ENCODE assay signal across 22 cellular contexts in the genomic region with DNA sequence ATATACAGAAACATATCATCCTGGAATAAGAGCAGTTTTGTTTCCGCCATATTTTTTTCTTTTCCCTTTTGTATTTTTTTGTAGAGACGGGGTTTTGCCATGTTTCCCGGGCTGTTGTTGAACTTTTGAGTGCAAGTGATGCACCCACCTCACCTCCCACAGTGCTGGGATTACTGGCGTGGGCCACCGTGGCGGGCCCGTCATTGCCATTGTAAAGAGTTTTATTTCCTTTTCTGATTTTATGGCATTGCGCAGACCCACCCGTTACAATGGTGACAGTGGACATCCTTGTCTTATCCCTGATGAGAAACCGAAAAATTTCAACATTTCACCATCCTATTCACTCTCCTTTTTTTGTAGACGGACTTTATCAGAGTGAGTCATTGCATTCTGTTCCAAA. TPM values are rescaled to one million over a fixed set of nuclear protein-coding genes. Genes with fewer than 3 reads are reported as not detected.
"Had no signal": no experiment of that assay in that cellular context is flagged by ENCODE, and none has a peak within 500 bp of the region (broad histone marks: within the 10 kb centered on the region; RNA-seq: fewer than 3 reads in every experiment).

No MANE protein-coding gene starts in this region.

RNA-seq across cellular contexts. Expression of gene GAGE12G, which starts 1.5 kb away (rescaled TPM):
- total RNA-seq: cardiac muscle cell; chondrocyte; dermis blood vessel endothelial cell; endothelial cell of umbilical vein; epithelial cell of proximal tubule; esophagus muscularis mucosa; fibroblast of lung; foreskin keratinocyte; gastroesophageal sphincter; heart right ventricle; left colon; lung microvascular endothelial cell; myocyte; naive thymus-derived CD8-positive, alpha-beta T cell; ovary; pulmonary artery endothelial cell; sciatic nerve; smooth muscle cell; suprapubic skin; transverse colon; urinary bladder had no signal
- polyA plus RNA-seq: cardiac muscle cell; endothelial cell of umbilical vein; fibroblast of lung; foreskin keratinocyte; heart right ventricle; naive thymus-derived CD8-positive, alpha-beta T cell; ovary; smooth muscle cell; thymus; urinary bladder had no signal

RNA-seq across cellular contexts. Expression of gene GAGE12F, which starts 8.1 kb away (rescaled TPM):
- total RNA-seq: cardiac muscle cell; chondrocyte; dermis blood vessel endothelial cell; endothelial cell of umbilical vein; epithelial cell of proximal tubule; esophagus muscularis mucosa; fibroblast of lung; foreskin keratinocyte; gastroesophageal sphincter; heart right ventricle; left colon; lung microvascular endothelial cell; myocyte; naive thymus-derived CD8-positive, alpha-beta T cell; ovary; pulmonary artery endothelial cell; sciatic nerve; smooth muscle cell; suprapubic skin; transverse colon; urinary bladder had no signal
- polyA plus RNA-seq: cardiac muscle cell; endothelial cell of umbilical vein; fibroblast of lung; foreskin keratinocyte; heart right ventricle; naive thymus-derived CD8-positive, alpha-beta T cell; ovary; smooth muscle cell; thymus; urinary bladder had no signal

RNA-seq across cellular contexts. Expression of gene GAGE12H, which starts 11.0 kb away (rescaled TPM):
- total RNA-seq: cardiac muscle cell; chondrocyte; dermis blood vessel endothelial cell; endothelial cell of umbilical vein; epithelial cell of proximal tubule; esophagus muscularis mucosa; fibroblast of lung; foreskin keratinocyte; gastroesophageal sphincter; heart right ventricle; left colon; lung microvascular endothelial cell; myocyte; naive thymus-derived CD8-positive, alpha-beta T cell; ovary; pulmonary artery endothelial cell; sciatic nerve; smooth muscle cell; suprapubic skin; transverse colon; urinary bladder had no signal
- polyA plus RNA-seq: cardiac muscle cell; endothelial cell of umbilical vein; fibroblast of lung; foreskin keratinocyte; heart right ventricle; naive thymus-derived CD8-positive, alpha-beta T cell; ovary; smooth muscle cell; thymus; urinary bladder had no signal

RNA-seq across cellular contexts. Expression of gene GAGE12E, which starts 17.6 kb away (rescaled TPM):
- total RNA-seq: cardiac muscle cell; chondrocyte; dermis blood vessel endothelial cell; endothelial cell of umbilical vein; epithelial cell of proximal tubule; esophagus muscularis mucosa; fibroblast of lung; foreskin keratinocyte; gastroesophageal sphincter; heart right ventricle; left colon; lung microvascular endothelial cell; myocyte; naive thymus-derived CD8-positive, alpha-beta T cell; ovary; pulmonary artery endothelial cell; sciatic nerve; smooth muscle cell; suprapubic skin; transverse colon; urinary bladder had no signal
- polyA plus RNA-seq: cardiac muscle cell; endothelial cell of umbilical vein; fibroblast of lung; foreskin keratinocyte; heart right ventricle; naive thymus-derived CD8-positive, alpha-beta T cell; ovary; smooth muscle cell; thymus; urinary bladder had no signal

RNA-seq across cellular contexts. Expression of gene GAGE2A, which starts 20.6 kb away (rescaled TPM):
- total RNA-seq: cardiac muscle cell; chondrocyte; dermis blood vessel endothelial cell; endothelial cell of umbilical vein; epithelial cell of proximal tubule; esophagus muscularis mucosa; fibroblast of lung; foreskin keratinocyte; gastroesophageal sphincter; heart right ventricle; left colon; lung microvascular endothelial cell; myocyte; naive thymus-derived CD8-positive, alpha-beta T cell; ovary; pulmonary artery endothelial cell; sciatic nerve; smooth muscle cell; suprapubic skin; transverse colon; urinary bladder had no signal
- polyA plus RNA-seq: cardiac muscle cell; endothelial cell of umbilical vein; fibroblast of lung; foreskin keratinocyte; heart right ventricle; naive thymus-derived CD8-positive, alpha-beta T cell; ovary; smooth muscle cell; urinary bladder had no signal
